ENCODE assay signal across 26 cellular contexts in the genomic region with DNA sequence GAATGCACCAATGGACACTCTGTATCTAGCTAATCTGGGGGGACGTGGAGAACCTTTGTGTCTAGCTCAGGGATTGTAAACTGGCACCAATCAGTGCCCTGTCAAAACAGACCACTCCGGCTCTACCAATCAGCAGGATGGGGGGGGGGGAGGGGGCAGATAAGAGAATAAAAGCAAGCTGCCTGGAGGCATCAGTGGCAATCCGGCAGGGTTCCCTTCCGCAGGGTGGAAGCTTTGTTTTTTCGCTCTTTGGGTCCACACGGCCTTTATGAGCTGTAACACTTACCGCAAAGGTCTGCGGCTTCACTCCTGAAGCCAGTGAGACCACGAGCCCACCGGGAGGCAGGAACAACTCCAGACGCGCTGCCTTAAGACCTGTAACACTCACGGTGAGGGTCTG.
A peak's percentile ranks its signal among the peaks of the same experiment; 100 is the strongest.
DNase-seq lines count a peak whose midpoint lies in the region; ATAC-seq and TF ChIP-seq lines count a peak whose summit lies in the region.
"Had no signal": no experiment of that assay in that cellular context is flagged by ENCODE, and none has a peak within 500 bp of the region (broad histone marks: within the 10 kb centered on the region; RNA-seq: fewer than 3 reads in every experiment).

No MANE protein-coding gene starts in this region.

- H3K9me3 ChIP-seq in SK-N-SH (no peaks in the 10 kb centered on the region), testis (no peaks in the 10 kb centered on the region)
- H3K9me3 ChIP-seq: HAP-1 had no signal

- no peaks in the 10 kb centered on the region for H3K9me2 ChIP-seq in SK-N-SH

- H3K27me3 ChIP-seq in SK-N-SH (ENCODE audit: insufficient read depth), result no peaks in the 10 kb centered on the region
- no peaks in the 10 kb centered on the region for H3K27me3 ChIP-seq in testis

- no peaks in the 10 kb centered on the region for H3F3A ChIP-seq in SK-N-SH (replicated peaks; ENCODE audit: insufficient read depth)

- H3K4me3 ChIP-seq in LNCaP clone FGC (ENCODE audit: low read depth, low read length) (peak overlapping the region; percentile 45), SK-N-SH (ENCODE audit: low read depth in 2 of 2, low read length in 1 of 2) (peak overlapping the region; percentile 41 to 59), testis (peak overlapping the region; percentile 12 to 26)
- H3K4me3 ChIP-seq: HAP-1, PC-9 had no signal

- no peak for ATAC-seq in sciatic nerve
- ATAC-seq: T-helper 17 cell had no signal

- no peaks in the 10 kb centered on the region for H4K20me1 ChIP-seq in SK-N-SH (ENCODE audit: insufficient read depth)

- intact Hi-C loops in testis (cut with DNase I; ENCODE audit: low total_unique reads) (no loop called here), sciatic nerve (cut with DNase I) (no loop called here)

- H3K27ac ChIP-seq in SK-N-SH (ENCODE audit: low read depth in 2 of 2, low read length in 1 of 2) (no peak overlapping the region; a peak in 1 of 4 replicates), testis (no peak overlapping the region)
- H3K27ac ChIP-seq: PC-9 had no signal

- H2AFZ ChIP-seq in SK-N-SH (ENCODE audit: low read depth), result peak overlapping the region; percentile 79; the same call in 1 of the 2 replicates
- H2AFZ ChIP-seq: PC-9 had no signal

- no peak for TF ChIP-seq EP300 in SK-N-SH (IDR thresholded peaks at IDR 0.05; ENCODE audit: borderline replicate concordance in 1 of 2, low read depth in 1 of 2, low read length in 1 of 2)

- CTCF ChIA-PET in SK-N-SH (lab: Yijun Ruan, JAX), result no interaction called here

- H3K36me3 ChIP-seq in SK-N-SH (replicated peaks in 1 of 2; ENCODE audit: control insufficient read depth in 1 of 2, insufficient read depth in 2 of 2, low read length in 1 of 2) (no peaks in the 10 kb centered on the region), testis (ENCODE audit: low read depth, missing control alignments) (no peaks in the 10 kb centered on the region)
- H3K36me3 ChIP-seq: HAP-1 had no signal

- POLR2A ChIA-PET in SK-N-SH (lab: Yijun Ruan, JAX), result no interaction called here

- TF ChIP-seq POLR2A in testis (IDR thresholded peaks at IDR 0.05), result no peak

- no peaks in the 10 kb centered on the region for H3K79me2 ChIP-seq in SK-N-SH (ENCODE audit: insufficient read depth)

- DNase-seq in H4 (ENCODE audit: low spot score) (peak; percentile 33), LNCaP clone FGC (ENCODE audit: low read depth) (peak; percentile 21), SK-N-SH (peak; percentile 37), testis (peak; percentile 15), SIG-M5 (lab: John Stamatoyannopoulos, UW) (no peak), sciatic nerve (ENCODE audit: low spot score) (no peak), CD1c-positive myeloid dendritic cell (ENCODE audit: extremely low spot score) (no peak)
- no peak for DNase-seq in stimulated activated CD4-positive, alpha-beta T cell treated with anti-CD3 and anti-CD28 coated beads, Interleukin-2, amount 100 ng/mL, for 24 hours
- DNase-seq: C1 segment of cervical spinal cord, DND-41, HFFc6, Kasumi-1, MV-4-11, NCI-H1105, NCI-H1436 treated with DMSO at 0.1 percent for 48 hours, NCI-H187 treated with DMSO at 0.1 percent for 48 hours, NCI-H2107, NCI-H446 treated with DMSO at 0.1 percent for 48 hours, NCI-H526, NCI-H82, PC-9, RPMI8226, SHP77, SW 1271, T-helper 17 cell had no signal

- 13% methylated on average over 11 of the region's 13 CpGs for WGBS in SK-N-SH (ENCODE audit: low lambda C conversion rate)
- WGBS in testis, 2 donors, result 81 to 86% methylated on average over 12 to 13 of the region's 13 CpGs

- H3K4me1 ChIP-seq in SK-N-SH (ENCODE audit: control insufficient read depth in 1 of 2, insufficient read depth in 2 of 2, low read depth in 1 of 2, low read length in 1 of 2), result no peaks in the 10 kb centered on the region; a peak in 1 of 4 replicates
- H3K4me1 ChIP-seq in testis, result no peaks in the 10 kb centered on the region
- H3K4me1 ChIP-seq: HAP-1 had no signal

- TF ChIP-seq CTCF in LNCaP clone FGC (IDR thresholded peaks at IDR 0.05; ENCODE audit: control insufficient read depth, extremely low read depth, insufficient read depth) (no peak), SK-N-SH (IDR thresholded peaks at IDR 0.05) (no peak), testis (IDR thresholded peaks at IDR 0.05) (no peak)

- no peak for TF ChIP-seq RAD21 in SK-N-SH (IDR thresholded peaks at IDR 0.05; ENCODE audit: low read length)

- peak overlapping the region; percentile 71 for H3K4me2 ChIP-seq in SK-N-SH
- H3K4me2 ChIP-seq: PC-9 had no signal

- no peak overlapping the region for H3K9ac ChIP-seq in SK-N-SH

TF ChIP-seq in SK-N-SH, 30 proteins besides CTCF, POLR2A, EP300 and RAD21:
- no peak for TF ChIP-seq FOSL2 (IDR thresholded peaks at IDR 0.05; ENCODE audit: borderline replicate concordance, low read depth)
- peak; percentile 19; the same call in 1 of the 2 replicates for TF ChIP-seq TAF1 (IDR thresholded peaks at IDR 0.05; ENCODE audit: borderline replicate concordance, low read depth, low read length)
- 0 out of 2 replicates have a peak, but pooled peaks have one; percentile 24 for TF ChIP-seq GABPA (IDR thresholded peaks at IDR 0.05; ENCODE audit: low read depth)
- TF ChIP-seq POLR2AphosphoS5 (IDR thresholded peaks at IDR 0.05; ENCODE audit: low read depth, low read length), result peak; percentile 51
- TF ChIP-seq CHD2 (IDR thresholded peaks at IDR 0.05; ENCODE audit: low read length, partially characterized antibody), result peak; percentile 11

Comparison
In these comparisons a context has a peak if more than half of its experiments do, and no peak if none do; other contexts are left out.
1. DNase-seq: peak in H4 (single experiment), LNCaP clone FGC (single experiment), SK-N-SH (single experiment) and testis (single experiment); none in SIG-M5 (single experiment), sciatic nerve (single experiment), stimulated activated CD4-positive, alpha-beta T cell treated with anti-CD3 and anti-CD28 coated beads, Interleukin-2, amount 100 ng/mL, for 24 hours (0 of 2) and CD1c-positive myeloid dendritic cell (single experiment).
2. Peak in every context shown above with its lines, with median percentiles within 50 percentile points of each other: H3K4me3 ChIP-seq.